21 cellular contexts compared by ENCODE assay signal in the genomic region with DNA sequence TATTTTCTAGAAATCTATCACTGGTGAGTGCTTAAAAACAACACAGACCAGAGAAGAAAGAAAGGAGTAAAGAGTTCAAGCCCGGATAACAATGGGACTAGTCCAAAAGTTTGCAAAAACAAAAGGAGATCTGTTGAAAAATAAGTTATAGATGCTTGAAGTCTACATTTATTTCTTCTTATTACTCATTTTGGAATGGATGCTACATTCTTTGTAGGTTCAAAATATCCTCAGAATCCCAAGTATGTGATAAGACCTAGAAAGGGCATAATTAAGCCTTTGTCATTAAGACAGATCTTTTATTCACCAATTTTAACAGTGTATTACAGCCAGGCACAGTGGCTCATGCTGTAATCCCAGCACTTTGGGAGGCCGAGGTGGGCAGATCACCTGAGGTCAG. TPM values are rescaled to one million over a fixed set of nuclear protein-coding genes. Genes with fewer than 3 reads are reported as not detected.
"Had no signal": no experiment of that assay in that cellular context is flagged by ENCODE, and none has a peak within 500 bp of the region (broad histone marks: within the 10 kb centered on the region; RNA-seq: fewer than 3 reads in every experiment).

No MANE protein-coding gene starts in this region.

- H3K4me1 ChIP-seq: esophagus muscularis mucosa, psoas muscle, right lobe of liver, testis, tibial nerve had no signal

- H3K36me3 ChIP-seq: esophagus muscularis mucosa, right lobe of liver, tibial nerve had no signal

- H3K27ac ChIP-seq: epithelial cell of prostate, esophagus muscularis mucosa, psoas muscle, right lobe of liver, tibial nerve had no signal

- H3K27me3 Mint-ChIP-seq: dendritic cell treated with granulocyte-macrophage colony-stimulating factor and Interleukin-4, amounts not matched to agents 40 ng/mL and 50 ng/mL, for 4 days; effector memory CD8-positive, alpha-beta T cell; stimulated activated naive B cell treated with anti-CD40 and anti-IgM and Interleukin-4, amounts not matched to agents 10 μg/mL and 1 μg/mL and 100 μg/mL, for 72 hours; stimulated activated naive CD8-positive, alpha-beta T cell treated with anti-CD3 and anti-CD28 coated beads, Interleukin-15, amount 100 ng/mL, for 72 hours had no signal

- H3K4me3 ChIP-seq: esophagus muscularis mucosa, lung, psoas muscle, right lobe of liver, testis, tibial nerve had no signal

- H3K9me3 Mint-ChIP-seq: dendritic cell treated with granulocyte-macrophage colony-stimulating factor and Interleukin-4, amounts not matched to agents 40 ng/mL and 50 ng/mL, for 4 days; effector memory CD8-positive, alpha-beta T cell; naive thymus-derived CD4-positive, alpha-beta T cell; nephron progenitor cell; stimulated activated naive CD8-positive, alpha-beta T cell treated with anti-CD3 and anti-CD28 coated beads, Interleukin-15, amount 100 ng/mL, for 72 hours had no signal

- DNase-seq: effector memory CD8-positive, alpha-beta T cell; foreskin fibroblast; kidney; left colon; left ventricle myocardium superior; mesenchymal stem cell; naive thymus-derived CD4-positive, alpha-beta T cell; nephron progenitor cell; psoas muscle; retina; right lobe of liver; stimulated activated CD4-positive, alpha-beta T cell treated with anti-CD3 and anti-CD28 coated beads, Interleukin-2, amount 100 ng/mL, for 24 hours; stimulated activated CD4-positive, alpha-beta T cell treated with anti-CD3 and anti-CD28 coated beads, Interleukin-4, amount 100 ng/mL, for 4 hours; stimulated activated naive B cell treated with anti-CD40 and anti-IgM and Interleukin-4, amounts not matched to agents 10 μg/mL and 1 μg/mL and 100 μg/mL, for 72 hours; stimulated activated naive CD8-positive, alpha-beta T cell treated with anti-CD3 and anti-CD28 coated beads, Interleukin-15, amount 100 ng/mL, for 72 hours; testis had no signal

- H3K27ac Mint-ChIP-seq: dendritic cell treated with granulocyte-macrophage colony-stimulating factor and Interleukin-4, amounts not matched to agents 40 ng/mL and 50 ng/mL, for 4 days; naive thymus-derived CD4-positive, alpha-beta T cell; nephron progenitor cell; stimulated activated naive B cell treated with anti-CD40 and anti-IgM and Interleukin-4, amounts not matched to agents 10 μg/mL and 1 μg/mL and 100 μg/mL, for 72 hours; stimulated activated naive CD8-positive, alpha-beta T cell treated with anti-CD3 and anti-CD28 coated beads, Interleukin-15, amount 100 ng/mL, for 72 hours had no signal

- H3K36me3 Mint-ChIP-seq: naive thymus-derived CD4-positive, alpha-beta T cell; stimulated activated naive B cell treated with anti-CD40 and anti-IgM and Interleukin-4, amounts not matched to agents 10 μg/mL and 1 μg/mL and 100 μg/mL, for 72 hours had no signal

- H3K4me1 Mint-ChIP-seq: naive thymus-derived CD4-positive, alpha-beta T cell; stimulated activated naive CD8-positive, alpha-beta T cell treated with anti-CD3 and anti-CD28 coated beads, Interleukin-15, amount 100 ng/mL, for 72 hours had no signal

- H3K9me3 ChIP-seq: esophagus muscularis mucosa, psoas muscle, right lobe of liver, testis, tibial nerve had no signal

- H3K27me3 ChIP-seq: esophagus muscularis mucosa, right lobe of liver, testis, tibial nerve had no signal

- H3K4me3 Mint-ChIP-seq: dendritic cell treated with granulocyte-macrophage colony-stimulating factor and Interleukin-4, amounts not matched to agents 40 ng/mL and 50 ng/mL, for 4 days; effector memory CD8-positive, alpha-beta T cell; naive thymus-derived CD4-positive, alpha-beta T cell; nephron progenitor cell; stimulated activated naive B cell treated with anti-CD40 and anti-IgM and Interleukin-4, amounts not matched to agents 10 μg/mL and 1 μg/mL and 100 μg/mL, for 72 hours; stimulated activated naive CD8-positive, alpha-beta T cell treated with anti-CD3 and anti-CD28 coated beads, Interleukin-15, amount 100 ng/mL, for 72 hours had no signal

RNA-seq across cellular contexts. Expression of a gene that starts 42.7 kb away (rescaled TPM):
- polyA plus RNA-seq: naive thymus-derived CD4-positive, alpha-beta T cell had no signal
